Comparison of ENCODE assay signal across 16 cellular contexts in the genomic region with DNA sequence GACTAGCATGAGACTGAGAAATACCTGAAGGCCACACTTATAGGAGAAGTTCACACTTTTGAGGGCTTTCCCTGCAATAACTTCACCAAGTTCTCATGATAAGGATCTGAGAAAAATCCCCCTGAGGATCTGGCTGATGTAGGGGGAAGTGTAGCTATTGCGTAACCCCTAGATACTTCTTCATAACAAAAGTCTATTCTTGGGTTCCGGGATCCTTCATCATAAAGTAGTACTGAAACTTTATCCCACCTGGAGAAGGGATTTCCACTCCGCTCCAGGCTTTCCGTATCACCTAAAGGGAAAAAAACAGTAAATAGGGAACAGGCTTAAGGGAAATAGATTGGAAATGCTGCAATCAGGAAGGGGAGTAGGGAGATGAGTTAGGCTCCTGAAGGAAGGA.
"Had no signal": no experiment of that assay in that cellular context is flagged by ENCODE, and none has a peak within 500 bp of the region (broad histone marks: within the 10 kb centered on the region; RNA-seq: fewer than 3 reads in every experiment).

No MANE protein-coding gene starts in this region.

- H3K27ac Mint-ChIP-seq: activated T-helper 17 cell treated with anti-CD3 and anti-CD28 coated beads, Interleukin-2, amount 50 U/mL, for 72 hours; memory B cell; nephron; stimulated activated naive B cell treated with anti-CD40 and anti-IgM and Interleukin-4, amounts not matched to agents 10 μg/mL and 1 μg/mL and 100 μg/mL, for 72 hours had no signal

- H3K4me3 Mint-ChIP-seq: activated T-helper 17 cell treated with anti-CD3 and anti-CD28 coated beads, Interleukin-2, amount 50 U/mL, for 72 hours; memory B cell; nephron; stimulated activated naive B cell treated with anti-CD40 and anti-IgM and Interleukin-4, amounts not matched to agents 10 μg/mL and 1 μg/mL and 100 μg/mL, for 72 hours had no signal

- H3K27me3 ChIP-seq: esophagus squamous epithelium, hepatocyte, left lung, thyroid gland had no signal

- ATAC-seq: activated T-helper 17 cell treated with anti-CD3 and anti-CD28 coated beads, Interleukin-2, amount 50 U/mL, for 72 hours; left lung; stimulated activated naive B cell treated with anti-CD40 and anti-IgM and Interleukin-4, amounts not matched to agents 10 μg/mL and 1 μg/mL and 100 μg/mL, for 72 hours had no signal

- H3K27ac ChIP-seq: esophagus squamous epithelium, hepatocyte, left lung, thyroid gland had no signal

- DNase-seq: activated CD4-positive, alpha-beta T cell treated with anti-CD3 and anti-CD28 coated beads, Interleukin-2, amount 50 U/mL, for 4 hours; activated CD4-positive, CD25-positive, alpha-beta regulatory T cell treated with anti-CD3 and anti-CD28 coated beads, Interleukin-2, amount 50 U/mL, for 72 hours; activated naive CD4-positive, alpha-beta T cell treated with Interleukin-2 at 50 U/mL for 16 hours; aorta; cortex of kidney; effector CD4-positive, alpha-beta T cell; esophagus squamous epithelium; left lung; nucleus accumbens; stimulated activated CD4-positive, alpha-beta T cell treated with anti-CD3 and anti-CD28 coated beads, Interleukin-4, amount 100 ng/mL, for 1 hour; stimulated activated naive B cell treated with anti-CD40 and anti-IgM and Interleukin-4, amounts not matched to agents 10 μg/mL and 1 μg/mL and 100 μg/mL, for 72 hours; thyroid gland had no signal

- H3K4me1 Mint-ChIP-seq: activated T-helper 17 cell treated with anti-CD3 and anti-CD28 coated beads, Interleukin-2, amount 50 U/mL, for 72 hours; memory B cell; nephron; stimulated activated naive B cell treated with anti-CD40 and anti-IgM and Interleukin-4, amounts not matched to agents 10 μg/mL and 1 μg/mL and 100 μg/mL, for 72 hours had no signal

- H3K4me2 ChIP-seq: hepatocyte had no signal

- H2AFZ ChIP-seq: hepatocyte had no signal

- H3K4me1 ChIP-seq: esophagus squamous epithelium, left lung, thyroid gland had no signal

- H3K9me3 ChIP-seq: esophagus squamous epithelium, thyroid gland had no signal

- H3K4me3 ChIP-seq: esophagus squamous epithelium, hepatocyte, left lung, thyroid gland had no signal

- H3K36me3 ChIP-seq: esophagus squamous epithelium, left lung, thyroid gland had no signal
